Comparison of ENCODE assay signal across 8 cellular contexts in genomic region chr5:142151436-142152382, GRCh38. TPM values are rescaled to one million over a fixed set of nuclear protein-coding genes. Genes with fewer than 3 reads are reported as not detected.
DNase-seq lines count a peak whose midpoint lies in the region; ATAC-seq and TF ChIP-seq lines count a peak whose summit lies in the region.

No MANE protein-coding gene starts in this region.

- H3K36me3 ChIP-seq in adrenal gland (replicated peaks in 1 of 2) (peaks cover 0 to 33% of the 10 kb centered on the region in 2 donors), smooth muscle cell (ENCODE audit: low read depth) (peaks cover 9% of the 10 kb centered on the region)

- no peak overlapping the region for H3K4me3 ChIP-seq in Jurkat, Clone E6-1 (ENCODE audit: low read length)
- no peak overlapping the region for H3K4me3 ChIP-seq in adrenal gland
- no peak overlapping the region for H3K4me3 ChIP-seq in smooth muscle cell

- no peak overlapping the region for H3K9ac ChIP-seq in smooth muscle cell (ENCODE audit: low read depth)

- ATAC-seq in left ventricle myocardium superior (peak; percentile 59), GM18873 (IDR thresholded peaks at IDR 0.05; ENCODE audit: low FRiP score, unreplicated experiment) (no peak), HG02759 (IDR thresholded peaks at IDR 0.05; ENCODE audit: unreplicated experiment) (no peak)

- TF ChIP-seq POLR2A in adrenal gland (IDR thresholded peaks at IDR 0.05): no peak

- H3K9me3 ChIP-seq in adrenal gland (replicated peaks in 1 of 3) (peaks cover 0 to 4% (median 0%) of the 10 kb centered on the region in 3 donors), smooth muscle cell (replicated peaks; ENCODE audit: low read depth) (no peaks in the 10 kb centered on the region)

- intact Hi-C loops in adrenal gland (cut with DNase I): loop anchor here in 1 of 2 donors (5.0 to 10.0 kb wide), 2 partner anchors 396 to 543 kb away; no protein-coding TSS in a partner anchor
- intact Hi-C loops in left ventricle myocardium superior (cut with micrococcal nuclease): loop anchor here (2.0 to 10.0 kb wide), 3 partner anchors 173 to 543 kb away; partner anchors contain the start of gene SPRY4

- peak; percentile 73 for DNase-seq in DMS 273 (lab: John Stamatoyannopoulos, UW; ENCODE audit: unreplicated experiment)
- DNase-seq in Jurkat, Clone E6-1 (ENCODE audit: low read depth, low spot score): peak; percentile 70
- peak; percentile 62 for DNase-seq in SK-N-DZ (ENCODE audit: low spot score)
- peak; percentile 49 to 87 (median 56) for DNase-seq in adrenal gland
- no peak for DNase-seq in left ventricle myocardium superior
- DNase-seq in smooth muscle cell (lab: John Stamatoyannopoulos, UW; ENCODE audit: unreplicated experiment): no peak

- 50 to 55% (median 54%) methylated on average over 3 of the region's 3 CpGs for WGBS in adrenal gland, 4 donors
- 43% methylated on average over 3 of the region's 3 CpGs for WGBS in smooth muscle cell (ENCODE audit: low lambda C conversion rate)

- peaks cover 9% of the 10 kb centered on the region for H3K79me2 ChIP-seq in smooth muscle cell (ENCODE audit: low read depth)

- peaks cover 14% of the 10 kb centered on the region for H3F3A ChIP-seq in smooth muscle cell (ENCODE audit: low read depth)

- H3K27ac ChIP-seq in adrenal gland (no peak overlapping the region), smooth muscle cell (ENCODE audit: low read depth) (no peak overlapping the region)

- no peaks in the 10 kb centered on the region for H4K20me1 ChIP-seq in smooth muscle cell (ENCODE audit: low read depth)

- peak; percentile 69 to 89 (median 84) for TF ChIP-seq CTCF in adrenal gland (IDR thresholded peaks at IDR 0.05)
- TF ChIP-seq CTCF in smooth muscle cell (IDR thresholded peaks at IDR 0.05; ENCODE audit: borderline replicate concordance, insufficient read depth, poor library complexity, severe bottlenecking): peak; percentile 90

- H3K4me1 ChIP-seq in adrenal gland (replicated peaks in 1 of 2) (peaks cover 0 to 2% of the 10 kb centered on the region in 2 donors), smooth muscle cell (ENCODE audit: low read depth) (peaks cover 12% of the 10 kb centered on the region)

- H2AFZ ChIP-seq in smooth muscle cell (ENCODE audit: low read depth): no peak overlapping the region

- no peaks in the 10 kb centered on the region for H3K27me3 ChIP-seq in adrenal gland
- no peaks in the 10 kb centered on the region for H3K27me3 ChIP-seq in smooth muscle cell (ENCODE audit: low read depth)

- H3K4me2 ChIP-seq in smooth muscle cell: peak overlapping the region; percentile 45

RNA-seq across cellular contexts. Expression of gene NDFIP1, which starts 43.1 kb away (rescaled TPM):
- 52.2 TPM for polyA plus RNA-seq in Jurkat, Clone E6-1 (2012; ENCODE audit: insufficient read depth, insufficient read length)
- 50.3 and 52.5 TPM in 2 replicates for polyA plus RNA-seq in SK-N-DZ (2014; cell fraction: cytosol; rRNA removed)
- 16.4 and 19.3 TPM in 2 replicates for polyA plus RNA-seq in SK-N-DZ (2014; cell fraction: nucleus; rRNA removed)
- 100 to 1,000 TPM in 3 of 8 donors, 10 to 100 TPM in 5; 70.6 to 313 (median 90.6) TPM for total RNA-seq in adrenal gland
- 100 to 1,000 TPM in 1 of 3 donors, 10 to 100 TPM in 2; 26.7 to 121 (median 31.5) TPM for polyA plus RNA-seq in adrenal gland
- 54.3 TPM for total RNA-seq in left ventricle myocardium superior
- 71.6 and 76.6 TPM in 2 replicates for total RNA-seq in smooth muscle cell
- 41.6 and 44.5 TPM in 2 replicates for polyA plus RNA-seq in smooth muscle cell

Comparison
In these comparisons a context has a peak if more than half of its experiments do, and no peak if none do; other contexts are left out.
1. DNase-seq: peak in DMS 273 (single experiment), Jurkat, Clone E6-1 (single experiment), SK-N-DZ (single experiment) and adrenal gland (7 of 7); none in left ventricle myocardium superior (single experiment) and smooth muscle cell (single experiment).